Comparison of ENCODE assay signal across 25 cellular contexts in the genomic region with DNA sequence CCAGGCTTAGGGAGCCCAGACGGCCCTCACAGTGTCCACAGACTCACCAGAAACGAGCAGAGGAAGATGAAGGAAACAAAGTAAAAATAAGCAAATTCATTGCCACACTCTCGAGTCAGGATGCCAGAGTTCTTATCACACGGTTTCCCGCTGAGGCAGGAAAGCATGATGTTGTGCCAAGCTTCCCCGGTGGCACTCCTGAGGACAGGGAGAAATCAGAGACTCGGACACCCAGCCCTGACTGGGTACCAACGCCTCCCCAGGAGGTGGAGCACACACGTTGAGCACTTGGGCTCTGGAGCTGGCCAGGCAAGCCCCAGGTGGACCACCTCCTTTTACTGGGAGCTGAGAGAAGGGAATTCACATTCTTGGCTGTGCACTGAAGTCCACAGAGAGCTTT.
"Had no signal": no experiment of that assay in that cellular context is flagged by ENCODE, and none has a peak within 500 bp of the region (broad histone marks: within the 10 kb centered on the region; RNA-seq: fewer than 3 reads in every experiment).

No MANE protein-coding gene starts in this region.

- DNase-seq: activated B cell treated with CpG ODN at 0.5 μM for 24 hours; activated CD4-positive, alpha-beta T cell treated with anti-CD3 and anti-CD28 coated beads for 1 hour; activated CD4-positive, alpha-beta T cell treated with anti-CD3 and anti-CD28 coated beads, Interleukin-2, amount 10 ng/mL, durations not matched to agents 24 days and 14 days; activated CD4-positive, alpha-beta T cell treated with anti-CD3 and anti-CD28 coated beads, Interleukin-2, amount 50 U/mL, for 48 hours; activated CD8-positive, alpha-beta memory T cell treated with anti-CD3 and anti-CD28 coated beads for 24 hours; activated gamma-delta T cell; activated naive CD4-positive, alpha-beta T cell treated with anti-CD3 and anti-CD28 coated beads, Interleukin-2, amount 10 ng/mL, durations not matched to agents 7 days and 5 days; activated naive CD8-positive, alpha-beta T cell treated with anti-CD3 and anti-CD28 coated beads for 36 hours; activated T-cell treated with anti-CD3 and anti-CD28 coated beads for 4 hours; activated T-cell treated with anti-CD3 and anti-CD28 coated beads, Interleukin-2, amount 50 U/mL, for 48 hours; central memory CD4-positive, alpha-beta T cell; MG63; MV-4-11; NCI-H1105; NCI-H1436; NCI-H1694 treated with DMSO at 0.1 percent for 48 hours; NCI-H2029 treated with DMSO at 0.1 percent for 48 hours; NCI-H345; NCI-H510A; NCI-H69; NK-92 treated with Interleukin-12 subunit alpha and Interleukin-12 subunit beta, amount 100 ng/mL, for 24 hours; SIG-M5; T-helper 17 cell; T-helper 9 cell had no signal

- H3K9me3 ChIP-seq: MG63 had no signal

- H3K4me3 ChIP-seq: MG63 had no signal

- H3K4me3 Mint-ChIP-seq: activated B cell treated with CpG ODN at 0.5 μM for 24 hours; activated CD4-positive, alpha-beta T cell treated with anti-CD3 and anti-CD28 coated beads, Interleukin-2, amount 10 ng/mL, durations not matched to agents 24 days and 14 days; activated naive CD4-positive, alpha-beta T cell treated with anti-CD3 and anti-CD28 coated beads, Interleukin-2, amount 10 ng/mL, durations not matched to agents 7 days and 5 days; activated naive CD8-positive, alpha-beta T cell treated with anti-CD3 and anti-CD28 coated beads for 36 hours; activated T-helper 17 cell treated with anti-CD3 and anti-CD28 coated beads, Interleukin-2, amount 50 U/mL, for 72 hours; T-helper 17 cell had no signal

- H3K27ac Mint-ChIP-seq: activated B cell treated with CpG ODN at 0.5 μM for 24 hours; activated CD4-positive, alpha-beta T cell treated with anti-CD3 and anti-CD28 coated beads, Interleukin-2, amount 10 ng/mL, durations not matched to agents 24 days and 14 days; activated naive CD4-positive, alpha-beta T cell treated with anti-CD3 and anti-CD28 coated beads, Interleukin-2, amount 10 ng/mL, durations not matched to agents 7 days and 5 days; activated naive CD8-positive, alpha-beta T cell treated with anti-CD3 and anti-CD28 coated beads for 36 hours; activated T-helper 17 cell treated with anti-CD3 and anti-CD28 coated beads, Interleukin-2, amount 50 U/mL, for 72 hours; T-helper 17 cell had no signal

- H3K27me3 Mint-ChIP-seq: activated naive CD8-positive, alpha-beta T cell treated with anti-CD3 and anti-CD28 coated beads for 36 hours; activated T-helper 17 cell treated with anti-CD3 and anti-CD28 coated beads, Interleukin-2, amount 50 U/mL, for 72 hours had no signal

- ATAC-seq: activated T-helper 17 cell treated with anti-CD3 and anti-CD28 coated beads, Interleukin-2, amount 50 U/mL, for 72 hours; T-helper 17 cell had no signal

- H3K36me3 ChIP-seq: MG63 had no signal
